8 cellular contexts compared by ENCODE assay signal in the genomic region with DNA sequence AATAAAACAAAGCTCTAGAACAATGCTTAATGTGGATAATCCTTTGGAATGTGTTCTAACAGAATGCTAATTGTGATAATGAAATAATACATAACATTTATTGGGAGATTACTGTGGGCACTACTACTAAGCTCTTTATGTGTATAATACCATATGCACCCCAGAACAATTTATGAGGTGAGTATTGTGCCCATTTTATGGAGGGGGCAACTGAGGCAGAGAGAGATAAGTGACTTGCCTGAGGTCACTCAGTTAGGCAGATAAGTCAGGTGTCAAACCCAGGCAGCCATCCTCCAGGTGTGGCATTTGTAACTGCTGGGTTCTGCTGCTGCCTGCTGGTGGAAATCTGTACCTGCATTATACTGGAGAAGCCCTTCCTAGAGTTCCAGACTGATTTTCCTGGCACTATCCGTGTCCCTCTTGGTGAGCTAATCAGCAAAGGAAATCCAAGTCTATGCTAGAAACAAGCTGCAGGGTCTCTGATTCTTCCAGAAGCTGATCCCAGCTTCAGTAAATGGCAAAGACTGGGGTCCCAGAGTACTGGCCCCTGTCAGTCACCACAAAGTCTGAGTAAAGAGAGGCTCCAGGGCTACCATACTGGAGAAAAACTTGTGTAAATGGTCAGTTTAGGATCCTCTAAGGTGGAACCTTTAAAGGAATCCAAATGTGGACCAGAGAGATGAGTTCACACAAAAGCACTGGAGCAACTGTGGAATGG. TPM values are rescaled to one million over a fixed set of nuclear protein-coding genes. Genes with fewer than 3 reads are reported as not detected.
DNase-seq lines count a peak whose midpoint lies in the region; ATAC-seq and TF ChIP-seq lines count a peak whose summit lies in the region.

No MANE protein-coding gene starts in this region.

- H4K20me1 ChIP-seq in IMR-90 (ENCODE audit: insufficient read depth, low read length) (no peaks in the 10 kb centered on the region), SK-N-SH (ENCODE audit: insufficient read depth) (no peaks in the 10 kb centered on the region)

- no peak overlapping the region for H3K18ac ChIP-seq in IMR-90 (ENCODE audit: low read depth, low read length)

- peaks cover 3% of the 10 kb centered on the region for H3K4me1 ChIP-seq in IMR-90 (ENCODE audit: control insufficient read depth, insufficient read depth, low read length)
- peaks cover 0 to 16% of the 10 kb centered on the region in 2 experiments; a peak in 2 of 4 replicates for H3K4me1 ChIP-seq in SK-N-SH (ENCODE audit: control insufficient read depth in 1 of 2, insufficient read depth in 2 of 2, low read depth in 1 of 2, low read length in 1 of 2)
- no peaks in the 10 kb centered on the region for H3K4me1 ChIP-seq in thyroid gland

- ATAC-seq in IMR-90 (ENCODE audit: low read depth) (peak; percentile 77), left ventricle myocardium superior (peak; percentile 76)

- no peak overlapping the region for H2BK5ac ChIP-seq in IMR-90 (ENCODE audit: low read depth, low read length, poor library complexity, severe bottlenecking)

- H3K4me3 ChIP-seq in IMR-90 (ENCODE audit: insufficient read depth, low read depth, low read length): no peak overlapping the region
- H3K4me3 ChIP-seq in SK-N-SH (ENCODE audit: low read depth in 2 of 2, low read length in 1 of 2): no peak overlapping the region; a peak in 1 of 4 replicates
- no peak overlapping the region for H3K4me3 ChIP-seq in thyroid gland (replicated peaks in 1 of 3)

- no TSS peak for BruUV-seq in IMR-90 (replicated peaks; lab: Mats Ljungman, UMichigan)

- H2BK120ac ChIP-seq in IMR-90 (ENCODE audit: low read depth, low read length): no peak overlapping the region

- no peaks in the 10 kb centered on the region for H3K36me3 ChIP-seq in IMR-90 (ENCODE audit: control insufficient read depth, insufficient read depth, low read length)
- H3K36me3 ChIP-seq in SK-N-SH (replicated peaks in 1 of 2; ENCODE audit: control insufficient read depth in 1 of 2, insufficient read depth in 2 of 2, low read length in 1 of 2): no peaks in the 10 kb centered on the region
- H3K36me3 ChIP-seq in thyroid gland: no peaks in the 10 kb centered on the region

- TF ChIP-seq POLR2A in IMR-90 (IDR thresholded peaks at IDR 0.05; ENCODE audit: low read depth, low read length) (no peak), thyroid gland (IDR thresholded peaks at IDR 0.05) (no peak)

- no peak overlapping the region for H2AK5ac ChIP-seq in IMR-90 (ENCODE audit: low read depth, low read length)

- H4K91ac ChIP-seq in IMR-90 (ENCODE audit: insufficient read depth, low read depth, low read length): no peak overlapping the region

- H4K8ac ChIP-seq in IMR-90 (ENCODE audit: low read depth in 2 of 2, low read length in 2 of 2): no peak overlapping the region

- H3K27ac ChIP-seq in IMR-90 (ENCODE audit: insufficient read depth, low read length) (no peak overlapping the region), SK-N-SH (ENCODE audit: low read depth in 2 of 2, low read length in 1 of 2) (no peak overlapping the region), thyroid gland (no peak overlapping the region)

- H3K79me2 ChIP-seq in SK-N-SH (ENCODE audit: insufficient read depth): no peaks in the 10 kb centered on the region

- H3K56ac ChIP-seq in IMR-90 (ENCODE audit: extremely low read depth, insufficient read depth, low read length): no peak overlapping the region

- H4K5ac ChIP-seq in IMR-90 (ENCODE audit: low read depth, low read length): no peak overlapping the region

- H2BK15ac ChIP-seq in IMR-90 (ENCODE audit: low read depth, low read length): no peak overlapping the region

- H2AK9ac ChIP-seq in IMR-90 (replicated peaks; ENCODE audit: low read depth, low read length, poor library complexity): no peak overlapping the region

- no peak overlapping the region for H2BK20ac ChIP-seq in IMR-90 (ENCODE audit: low read depth, low read length)

- CTCF ChIA-PET in IMR-90 (lab: Yijun Ruan, JAX): interaction anchor here (0.9 to 1.3 kb wide), 2 partner anchors 134 to 138 kb away, joined by 3 to 4 read pairs; no protein-coding TSS in a partner anchor
- CTCF ChIA-PET in SK-N-SH (lab: Yijun Ruan, JAX): interaction anchor here (0.6 to 4.8 kb wide), 50 partner anchors 9 to 1304 kb away, joined by 3 to 141 read pairs (median 4); a partner anchor contains a TSS

- H3K14ac ChIP-seq in IMR-90 (replicated peaks; ENCODE audit: low read depth, low read length): no peak overlapping the region

- H3K4ac ChIP-seq in IMR-90 (ENCODE audit: low read depth, low read length): no peak overlapping the region

- intact Hi-C loops in IMR-90 (cut with micrococcal nuclease) (loop anchor here (1.0 kb wide), 1 partner anchor 135 kb away; no protein-coding TSS in a partner anchor), left ventricle myocardium superior (cut with micrococcal nuclease) (loop anchor here (2.0 kb wide), 1 partner anchor 135 kb away; no protein-coding TSS in a partner anchor), thyroid gland (cut with DNase I) (loop anchor here (5.0 kb wide), 1 partner anchor 135 kb away; no protein-coding TSS in a partner anchor)

- no peak overlapping the region for H3K9ac ChIP-seq in IMR-90 (ENCODE audit: low read depth, low read length)
- no peak overlapping the region for H3K9ac ChIP-seq in SK-N-SH

- peak; percentile 70 for TF ChIP-seq CTCF in IMR-90 (conservative IDR thresholded peaks at IDR 0.05; ENCODE audit: low read depth, low read length)
- TF ChIP-seq CTCF in SK-N-SH (IDR thresholded peaks at IDR 0.05): peak; percentile 74
- TF ChIP-seq CTCF in thyroid gland (IDR thresholded peaks at IDR 0.05): peak in 5 of 6 experiments; percentile 28 to 78 (median 54)

- no peak overlapping the region for H3K4me2 ChIP-seq in IMR-90 (ENCODE audit: low read depth, low read length)
- no peak overlapping the region for H3K4me2 ChIP-seq in SK-N-SH

- H3K9me3 ChIP-seq in IMR-90 (ENCODE audit: control insufficient read depth, insufficient read depth, low read length) (no peaks in the 10 kb centered on the region), SK-N-SH (no peaks in the 10 kb centered on the region), thyroid gland (no peaks in the 10 kb centered on the region)

- no peak for TF ChIP-seq EP300 in SK-N-SH (IDR thresholded peaks at IDR 0.05; ENCODE audit: borderline replicate concordance in 1 of 2, low read depth in 1 of 2, low read length in 1 of 2)

- in situ Hi-C loops in IMR-90 (cut with MboI; ENCODE audit: low sequenced_read_pairs): loop anchor here (5.0 kb wide), 1 partner anchor 135 kb away; no protein-coding TSS in a partner anchor

- dilution Hi-C loops in IMR-90 (cut with HindIII; ENCODE audit: low sequenced_read_pairs, unreplicated experiment): no loop called here

- no peaks in the 10 kb centered on the region for H3K9me2 ChIP-seq in SK-N-SH

- POLR2A ChIA-PET in IMR-90 (lab: Charles Lee; ENCODE audit: unreplicated experiment): no interaction called here
- POLR2A ChIA-PET in SK-N-SH (lab: Yijun Ruan, JAX): interaction anchor here (0.8 to 1.9 kb wide), 2 partner anchors 27 to 134 kb away, joined by 6 read pairs; no protein-coding TSS in a partner anchor

- peak; percentile 35 for DNase-seq in DMS153 (lab: John Stamatoyannopoulos, UW)
- peak; percentile 43 for DNase-seq in IMR-90
- DNase-seq in SK-N-SH: peak; percentile 55
- no peak for DNase-seq in left ventricle myocardium superior
- peak; percentile 36 to 37 for DNase-seq in thyroid gland
- DNase-seq in activated T-cell treated with anti-CD3 and anti-CD28 coated beads for 4 hours: no peak
- DNase-seq in occipital lobe (lab: John Stamatoyannopoulos, UW): no peak
- no peak for DNase-seq in KG1 (lab: John Stamatoyannopoulos, UW)

- no peaks in the 10 kb centered on the region for H3F3A ChIP-seq in SK-N-SH (replicated peaks; ENCODE audit: insufficient read depth)

- peak; percentile 88 for TF ChIP-seq RAD21 in IMR-90 (IDR thresholded peaks at IDR 0.05; ENCODE audit: low read length)
- TF ChIP-seq RAD21 in SK-N-SH (IDR thresholded peaks at IDR 0.05; ENCODE audit: low read length): peak; percentile 96

- no peaks in the 10 kb centered on the region for H3K9me1 ChIP-seq in IMR-90 (ENCODE audit: insufficient read depth, low read length)

- H3K27me3 ChIP-seq in IMR-90 (ENCODE audit: control insufficient read depth, insufficient read depth, low read length) (no peaks in the 10 kb centered on the region; the same call in 1 of the 2 replicates), SK-N-SH (ENCODE audit: insufficient read depth) (no peaks in the 10 kb centered on the region), thyroid gland (no peaks in the 10 kb centered on the region)

- no peak overlapping the region for H3K23ac ChIP-seq in IMR-90 (ENCODE audit: low read depth, low read length)

- no peaks in the 10 kb centered on the region for H3K79me1 ChIP-seq in IMR-90 (ENCODE audit: low read depth in 1 of 2, low read length in 2 of 2)

- 22% methylated on average over 1 of the region's 1 CpG; no CpG with 5 or more reads in 1 of the 2 experiments for WGBS in IMR-90 (ENCODE audit: extremely low coverage in 2 of 2, insufficient read length in 1 of 2), 2 experiments
- 14% methylated on average over 1 of the region's 1 CpG for WGBS in SK-N-SH (ENCODE audit: low lambda C conversion rate)
- 38 to 44% methylated on average over 1 of the region's 1 CpG for WGBS in thyroid gland, 2 donors

- no peak overlapping the region for H2AFZ ChIP-seq in IMR-90 (replicated peaks; ENCODE audit: low read length, poor library complexity)
- no peak overlapping the region for H2AFZ ChIP-seq in SK-N-SH (ENCODE audit: low read depth)

TF ChIP-seq in SK-N-SH, 30 proteins besides CTCF, POLR2A, EP300 and RAD21 (continues in another document):
- TF ChIP-seq, protein P1, sequence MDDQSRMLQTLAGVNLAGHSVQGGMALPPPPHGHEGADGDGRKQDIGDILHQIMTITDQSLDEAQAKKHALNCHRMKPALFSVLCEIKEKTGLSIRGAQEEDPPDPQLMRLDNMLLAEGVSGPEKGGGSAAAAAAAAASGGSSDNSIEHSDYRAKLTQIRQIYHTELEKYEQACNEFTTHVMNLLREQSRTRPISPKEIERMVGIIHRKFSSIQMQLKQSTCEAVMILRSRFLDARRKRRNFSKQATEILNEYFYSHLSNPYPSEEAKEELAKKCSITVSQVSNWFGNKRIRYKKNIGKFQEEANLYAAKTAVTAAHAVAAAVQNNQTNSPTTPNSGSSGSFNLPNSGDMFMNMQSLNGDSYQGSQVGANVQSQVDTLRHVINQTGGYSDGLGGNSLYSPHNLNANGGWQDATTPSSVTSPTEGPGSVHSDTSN (IDR thresholded peaks at IDR 0.05): no peak
- TF ChIP-seq SIN3A (IDR thresholded peaks at IDR 0.05; ENCODE audit: borderline replicate concordance, low read depth, low read length) (no peak), RCOR1 (IDR thresholded peaks at IDR 0.05; ENCODE audit: low read length) (peak; percentile 39; the same call in 1 of the 2 replicates)

RNA-seq across cellular contexts. Expression of a gene that starts 22.6 kb away (rescaled TPM):
- total RNA-seq in IMR-90 (2012; rRNA removed) (61.9 and 65.4 TPM in 2 replicates), left ventricle myocardium superior (27.4 TPM), thyroid gland (1 to 10 TPM; 4.0 to 7.1 (median 5.3) TPM), occipital lobe (12.0 TPM)
- polyA plus RNA-seq in IMR-90 (2012; rRNA removed) (117 and 134 TPM in 2 replicates), SK-N-SH (2012; rRNA removed) (29.9 and 44.8 TPM in 2 replicates)
- polyA plus RNA-seq in IMR-90 (2012; cell fraction: cytosol; rRNA removed): 88.6 and 121 TPM in 2 replicates
- 23.5 and 58.9 TPM in 2 replicates for polyA plus RNA-seq in IMR-90 (2012; cell fraction: nucleus; rRNA removed; ENCODE audit: low replicate concordance)
- polyA plus RNA-seq in SK-N-SH (2012; cell fraction: cytosol; rRNA removed): 64.7 and 87.6 TPM in 2 replicates
- polyA plus RNA-seq in SK-N-SH (2012; cell fraction: nucleus; rRNA removed): 10.8 and 15.5 TPM in 2 replicates

Comparison
In these comparisons a context has a peak if more than half of its experiments do, and no peak if none do; other contexts are left out.
1. DNase-seq: peak in DMS153 (single experiment), IMR-90 (single experiment), SK-N-SH (single experiment) and thyroid gland (2 of 2); none in left ventricle myocardium superior (single experiment), activated T-cell treated with anti-CD3 and anti-CD28 coated beads for 4 hours (single experiment), occipital lobe (single experiment) and KG1 (single experiment).
2. Peak in every context shown above with its lines, with median percentiles within 50 percentile points of each other: CTCF ChIP-seq.